ENCODE assay signal across 27 cellular contexts in genomic region chr1:20141001-20141400, GRCh38. TPM values are rescaled to one million over a fixed set of nuclear protein-coding genes. Genes with fewer than 3 reads are reported as not detected.
"Had no signal": no experiment of that assay in that cellular context is flagged by ENCODE, and none has a peak within 500 bp of the region (broad histone marks: within the 10 kb centered on the region; RNA-seq: fewer than 3 reads in every experiment).

No MANE protein-coding gene starts in this region.

- H3K9me3 Mint-ChIP-seq: dendritic cell treated with granulocyte-macrophage colony-stimulating factor and Interleukin-4, amounts not matched to agents 40 ng/mL and 50 ng/mL, for 4 days; effector memory CD8-positive, alpha-beta T cell; natural killer cell treated with Interleukin-12 subunit alpha and Interleukin-12 subunit beta and Interleukin-15 and Interleukin-18, amount 100 ng/mL, for 72 hours; neural progenitor cell had no signal

- FAIRE-seq: islet of Langerhans had no signal

- H3K4me1 ChIP-seq: esophagus muscularis mucosa, gastrocnemius medialis, left lung, neural progenitor cell, parathyroid adenoma, psoas muscle, right lobe of liver, tibial artery, upper lobe of left lung, uterus had no signal

- H3K9ac ChIP-seq: neural progenitor cell, parathyroid adenoma had no signal

- DNase-seq: effector memory CD8-positive, alpha-beta T cell; gastrocnemius medialis; heart right ventricle; hypothalamus; mesenchymal stem cell; midbrain; occipital lobe; psoas muscle; retina; stimulated activated CD4-positive, alpha-beta T cell treated with anti-CD3 and anti-CD28 coated beads, Interleukin-12 subunit alpha, Interleukin-12 subunit beta, amount 100 ng/mL, for 4 hours; stimulated activated naive CD4-positive, alpha-beta T cell; upper lobe of left lung; uterus had no signal

- H3K4me3 ChIP-seq: esophagus muscularis mucosa, gastrocnemius medialis, heart right ventricle, left lung, lung, neural progenitor cell, psoas muscle, right lobe of liver, skin epidermis, tibial artery, upper lobe of left lung, uterus had no signal

- H3K27me3 ChIP-seq: gastrocnemius medialis, left lung, neural progenitor cell, right lobe of liver, upper lobe of left lung, uterus had no signal

- H2AFZ ChIP-seq: neural progenitor cell, parathyroid adenoma had no signal

- H3K79me2 ChIP-seq: parathyroid adenoma had no signal

- H3K4me3 Mint-ChIP-seq: dendritic cell treated with granulocyte-macrophage colony-stimulating factor and Interleukin-4, amounts not matched to agents 40 ng/mL and 50 ng/mL, for 4 days; effector memory CD8-positive, alpha-beta T cell; natural killer cell treated with Interleukin-12 subunit alpha and Interleukin-12 subunit beta and Interleukin-15 and Interleukin-18, amount 100 ng/mL, for 72 hours had no signal

- H3K27ac Mint-ChIP-seq: dendritic cell treated with granulocyte-macrophage colony-stimulating factor and Interleukin-4, amounts not matched to agents 40 ng/mL and 50 ng/mL, for 4 days; effector memory CD8-positive, alpha-beta T cell; natural killer cell treated with Interleukin-12 subunit alpha and Interleukin-12 subunit beta and Interleukin-15 and Interleukin-18, amount 100 ng/mL, for 72 hours; neural progenitor cell had no signal

- H3K27ac ChIP-seq: epithelial cell of prostate, esophagus muscularis mucosa, gastrocnemius medialis, heart right ventricle, left lung, neural progenitor cell, parathyroid adenoma, psoas muscle, right lobe of liver, skin epidermis, tibial artery, upper lobe of left lung, uterus had no signal

- H3K36me3 ChIP-seq: esophagus muscularis mucosa, gastrocnemius medialis, heart right ventricle, left lung, neural progenitor cell, right lobe of liver, tibial artery, upper lobe of left lung, uterus had no signal

- H3K4me1 Mint-ChIP-seq: neural progenitor cell had no signal

- ATAC-seq: effector memory CD8-positive, alpha-beta T cell; gastrocnemius medialis; heart right ventricle; left lung; psoas muscle; right lobe of liver had no signal

- H3K4me2 ChIP-seq: neural progenitor cell had no signal

- H3K36me3 Mint-ChIP-seq: natural killer cell treated with Interleukin-12 subunit alpha and Interleukin-12 subunit beta and Interleukin-15 and Interleukin-18, amount 100 ng/mL, for 72 hours; neural progenitor cell had no signal

- H3K9me3 ChIP-seq: esophagus muscularis mucosa, gastrocnemius medialis, heart right ventricle, left lung, psoas muscle, right lobe of liver, tibial artery, upper lobe of left lung, uterus had no signal

RNA-seq across cellular contexts. Expression of gene PLA2G2F, which starts 1.9 kb away (rescaled TPM):
- total RNA-seq: esophagus muscularis mucosa; fibroblast of villous mesenchyme; gastrocnemius medialis; heart right ventricle; left lung; lung; natural killer cell treated with Interleukin-12 subunit alpha and Interleukin-12 subunit beta and Interleukin-15 and Interleukin-18, amount 100 ng/mL, for 72 hours; occipital lobe; psoas muscle; right lobe of liver; temporal lobe; upper lobe of left lung had no signal
- polyA plus RNA-seq: heart right ventricle, lung had no signal

RNA-seq across cellular contexts. Expression of gene PLA2G2D, which starts 21.7 kb away (rescaled TPM):
- total RNA-seq: esophagus muscularis mucosa; fibroblast of villous mesenchyme; gastrocnemius medialis; left lung; natural killer cell treated with Interleukin-12 subunit alpha and Interleukin-12 subunit beta and Interleukin-15 and Interleukin-18, amount 100 ng/mL, for 72 hours; occipital lobe; psoas muscle; temporal lobe; uterus had no signal
- polyA plus RNA-seq: heart right ventricle, psoas muscle had no signal

RNA-seq across cellular contexts. Expression of gene UBXN10, which starts 44.9 kb away (rescaled TPM):
- total RNA-seq: fibroblast of villous mesenchyme had no signal

RNA-seq across cellular contexts. Expression of gene PLA2G2C, which starts 45.3 kb away (rescaled TPM):
- total RNA-seq: fibroblast of villous mesenchyme, gastrocnemius medialis, heart right ventricle, left lung, occipital lobe, psoas muscle, right lobe of liver, temporal lobe, uterus had no signal
- polyA plus RNA-seq: heart right ventricle, lung, psoas muscle had no signal
